Comparison of ENCODE assay signal across 31 cellular contexts in the genomic region with DNA sequence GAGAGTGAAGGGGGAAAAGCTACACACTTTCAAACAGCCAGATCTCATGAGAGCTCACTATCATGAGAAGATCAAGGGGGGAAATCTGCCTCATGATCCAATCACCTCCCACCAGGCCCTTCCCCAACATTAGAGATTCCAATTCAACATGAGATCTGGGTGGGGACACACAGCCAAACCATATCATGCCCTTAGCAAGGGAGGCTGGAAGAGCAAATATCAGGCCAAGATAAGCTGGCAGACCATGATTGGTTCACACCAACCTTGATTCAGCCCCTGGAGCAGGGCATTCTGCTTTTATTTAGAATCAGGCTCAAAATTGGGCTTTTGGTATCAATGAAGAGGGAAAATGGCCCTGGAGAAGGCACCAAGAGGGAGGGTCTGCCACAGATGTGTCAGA.
DNase-seq lines count a peak whose midpoint lies in the region; ATAC-seq lines count a peak whose summit lies in the region.
"Had no signal": no experiment of that assay in that cellular context is flagged by ENCODE, and none has a peak within 500 bp of the region (broad histone marks: within the 10 kb centered on the region; RNA-seq: fewer than 3 reads in every experiment).

No MANE protein-coding gene starts in this region.

- H3K27ac ChIP-seq in CD8-positive, alpha-beta memory T cell (ENCODE audit: low read depth, low read length) = no peak overlapping the region
- H3K27ac ChIP-seq: esophagus squamous epithelium, heart right ventricle, lower lobe of right lung, pancreas, Peyer's patch, upper lobe of left lung had no signal

- POLR2A ChIA-PET in CD8-positive, alpha-beta memory T cell (lab: Charles Lee) = interaction anchor here (1.2 kb wide), 1 partner anchor 136 kb away, joined by 3 read pairs; no protein-coding TSS in a partner anchor

- H3K9me3 Mint-ChIP-seq in CD8-positive, alpha-beta memory T cell = no peaks in the 10 kb centered on the region
- peaks cover 6% of the 10 kb centered on the region for H3K9me3 Mint-ChIP-seq in activated T-helper 2 cell treated with anti-CD3 and anti-CD28 coated beads, Interferon-gamma antibody, Interleukin-2, Interleukin-4, amounts not matched to agents 10 μg/mL and 5 μg/mL and 100 μg/mL, durations not matched to agents 14 hours and 24 hours and 36 hours
- peaks cover 0 to 2% (median 0%) of the 10 kb centered on the region in 6 donors for H3K9me3 Mint-ChIP-seq in immature natural killer cell

- ATAC-seq in GM21515 (IDR thresholded peaks at IDR 0.05; ENCODE audit: unreplicated experiment) = no peak
- ATAC-seq: A549; activated CD4-positive, CD25-positive, alpha-beta regulatory T cell treated with anti-CD3 and anti-CD28 coated beads, Interleukin-2, amount 50 U/mL, for 24 hours; heart right ventricle; lower lobe of right lung; pancreas had no signal

- H3K4me1 ChIP-seq in CD8-positive, alpha-beta memory T cell (ENCODE audit: insufficient read depth, low read length) = peaks cover 53% of the 10 kb centered on the region
- H3K4me1 ChIP-seq: HAP-1, pancreas had no signal

- peaks cover 0 to 11% of the 10 kb centered on the region in 2 donors for H3K27me3 Mint-ChIP-seq in CD8-positive, alpha-beta memory T cell
- no peaks in the 10 kb centered on the region for H3K27me3 Mint-ChIP-seq in activated T-helper 2 cell treated with anti-CD3 and anti-CD28 coated beads, Interferon-gamma antibody, Interleukin-2, Interleukin-4, amounts not matched to agents 10 μg/mL and 5 μg/mL and 100 μg/mL, durations not matched to agents 14 hours and 24 hours and 36 hours (ENCODE audit: low read depth)
- peaks cover 6 to 58% (median 58%) of the 10 kb centered on the region in 3 donors for H3K27me3 Mint-ChIP-seq in immature natural killer cell (ENCODE audit: low read depth in 3 of 3)
- H3K27me3 Mint-ChIP-seq: dendritic cell treated with granulocyte-macrophage colony-stimulating factor and Interleukin-4, amounts not matched to agents 40 ng/mL and 50 ng/mL, for 4 days; IgD-negative memory B cell had no signal

- H3K36me3 Mint-ChIP-seq in CD8-positive, alpha-beta memory T cell = peaks cover 50 to 95% (median 51%) of the 10 kb centered on the region in 3 donors
- H3K36me3 Mint-ChIP-seq in activated T-helper 2 cell treated with anti-CD3 and anti-CD28 coated beads, Interferon-gamma antibody, Interleukin-2, Interleukin-4, amounts not matched to agents 10 μg/mL and 5 μg/mL and 100 μg/mL, durations not matched to agents 14 hours and 24 hours and 36 hours (ENCODE audit: low read depth) = peaks cover 85% of the 10 kb centered on the region
- peaks cover 49 to 70% (median 58%) of the 10 kb centered on the region in 3 donors for H3K36me3 Mint-ChIP-seq in immature natural killer cell
- H3K36me3 Mint-ChIP-seq: IgD-negative memory B cell had no signal

- DNase-seq in activated CD8-positive, alpha-beta memory T cell treated with anti-CD3 and anti-CD28 coated beads for 24 hours = peak; percentile 53
- DNase-seq in activated CD8-positive, alpha-beta memory T cell treated with anti-CD3 and anti-CD28 coated beads, Interleukin-2, amount 50 U/mL, for 48 hours = no peak
- no peak for DNase-seq in CD8-positive, alpha-beta memory T cell
- no peak for DNase-seq in activated T-helper 2 cell treated with anti-CD3 and anti-CD28 coated beads, Interferon-gamma antibody, Interleukin-2, Interleukin-4, amounts not matched to agents 10 μg/mL and 5 μg/mL and 100 μg/mL, durations not matched to agents 14 hours and 24 hours and 36 hours (ENCODE audit: low spot score)
- DNase-seq in immature natural killer cell (no peak), DMS153 (lab: John Stamatoyannopoulos, UW) (no peak), COR-L47 (lab: John Stamatoyannopoulos, UW) (no peak)
- DNase-seq: AML-193, caudate nucleus, esophagus squamous epithelium, foreskin melanocyte, GDM1, heart right ventricle, kidney glomerular epithelial cell, lower lobe of right lung, NCI-H1048, NCI-H1930, NCI-H69, pancreas, Peyer's patch, retina, SHP77 treated with DMSO at 0.1 percent for 48 hours, small intestine, SW 1271, upper lobe of left lung had no signal

- no peaks in the 10 kb centered on the region for H3K27me3 ChIP-seq in CD8-positive, alpha-beta memory T cell (ENCODE audit: insufficient read depth, low read length, poor library complexity, severe bottlenecking)
- H3K27me3 ChIP-seq: esophagus squamous epithelium, heart right ventricle, pancreas, Peyer's patch, upper lobe of left lung had no signal

- peaks cover 73 to 93% (median 75%) of the 10 kb centered on the region in 3 donors for H3K4me1 Mint-ChIP-seq in CD8-positive, alpha-beta memory T cell
- peaks cover 59% of the 10 kb centered on the region for H3K4me1 Mint-ChIP-seq in activated T-helper 2 cell treated with anti-CD3 and anti-CD28 coated beads, Interferon-gamma antibody, Interleukin-2, Interleukin-4, amounts not matched to agents 10 μg/mL and 5 μg/mL and 100 μg/mL, durations not matched to agents 14 hours and 24 hours and 36 hours (ENCODE audit: low read depth)
- peaks cover 80 to 97% of the 10 kb centered on the region in 2 donors for H3K4me1 Mint-ChIP-seq in immature natural killer cell

- H3K9me3 ChIP-seq in CD8-positive, alpha-beta memory T cell (ENCODE audit: low read length) = no peaks in the 10 kb centered on the region
- H3K9me3 ChIP-seq: A549, esophagus squamous epithelium, HAP-1, heart right ventricle, lower lobe of right lung, pancreas, Peyer's patch, upper lobe of left lung had no signal

- peak overlapping the region; percentile 59 to 92 (median 84) for H3K27ac Mint-ChIP-seq in CD8-positive, alpha-beta memory T cell
- peak overlapping the region; percentile 61 for H3K27ac Mint-ChIP-seq in activated T-helper 2 cell treated with anti-CD3 and anti-CD28 coated beads, Interferon-gamma antibody, Interleukin-2, Interleukin-4, amounts not matched to agents 10 μg/mL and 5 μg/mL and 100 μg/mL, durations not matched to agents 14 hours and 24 hours and 36 hours
- peak overlapping the region; percentile 73 to 94 (median 86) for H3K27ac Mint-ChIP-seq in immature natural killer cell
- H3K27ac Mint-ChIP-seq: dendritic cell treated with granulocyte-macrophage colony-stimulating factor and Interleukin-4, amounts not matched to agents 40 ng/mL and 50 ng/mL, for 4 days; IgD-negative memory B cell had no signal

- no peak overlapping the region for H3K4me3 ChIP-seq in CD8-positive, alpha-beta memory T cell (ENCODE audit: low read length)
- H3K4me3 ChIP-seq: A549, esophagus squamous epithelium, HAP-1, heart right ventricle, lower lobe of right lung, pancreas, Peyer's patch, upper lobe of left lung had no signal

- peak overlapping the region in 2 of 7 donors; percentile 11 to 54 for H3K4me3 Mint-ChIP-seq in CD8-positive, alpha-beta memory T cell
- no peak overlapping the region for H3K4me3 Mint-ChIP-seq in activated T-helper 2 cell treated with anti-CD3 and anti-CD28 coated beads, Interferon-gamma antibody, Interleukin-2, Interleukin-4, amounts not matched to agents 10 μg/mL and 5 μg/mL and 100 μg/mL, durations not matched to agents 14 hours and 24 hours and 36 hours (ENCODE audit: low read depth)
- H3K4me3 Mint-ChIP-seq in immature natural killer cell = no peak overlapping the region
- H3K4me3 Mint-ChIP-seq: dendritic cell treated with granulocyte-macrophage colony-stimulating factor and Interleukin-4, amounts not matched to agents 40 ng/mL and 50 ng/mL, for 4 days; IgD-negative memory B cell had no signal

- H3K36me3 ChIP-seq in CD8-positive, alpha-beta memory T cell (ENCODE audit: insufficient read depth, low read length) = peaks cover 69% of the 10 kb centered on the region
- H3K36me3 ChIP-seq: HAP-1, pancreas, Peyer's patch had no signal

- intact Hi-C loops in activated T-helper 2 cell treated with anti-CD3 and anti-CD28 coated beads, Interferon-gamma antibody, Interleukin-2, Interleukin-4, amounts not matched to agents 10 μg/mL and 5 μg/mL and 100 μg/mL, durations not matched to agents 14 hours and 24 hours and 36 hours (cut with micrococcal nuclease) = no loop called here

- CTCF ChIA-PET in CD8-positive, alpha-beta memory T cell (lab: Charles Lee) = no interaction called here
